Comparison of ENCODE assay signal across 19 cellular contexts in genomic region chr2:231810905-231811304, GRCh38.
A peak's percentile ranks its signal among the peaks of the same experiment; 100 is the strongest.
DNase-seq lines count a peak whose midpoint lies in the region; ATAC-seq, FAIRE-seq and TF ChIP-seq lines count a peak whose summit lies in the region.
"Had no signal": no experiment of that assay in that cellular context is flagged by ENCODE, and none has a peak within 500 bp of the region (broad histone marks: within the 10 kb centered on the region; RNA-seq: fewer than 3 reads in every experiment).

No MANE protein-coding gene starts in this region.

- DNase-seq in stimulated activated naive CD8-positive, alpha-beta T cell treated with anti-CD3 and anti-CD28 coated beads, Interleukin-15, Interleukin-2, amounts not matched to agents 100 U/mL and 50 U/mL, for 24 hours, result no peak
- DNase-seq in RWPE2 (ENCODE audit: low spot score) (no peak), fibroblast of pulmonary artery (ENCODE audit: low read depth) (peak; percentile 68), urothelium cell line (ENCODE audit: low spot score) (peak; percentile 62), NCI-H2107 treated with DMSO at 0.1 percent for 48 hours (lab: John Stamatoyannopoulos, UW; ENCODE audit: unreplicated experiment) (no peak)
- DNase-seq in activated CD4-positive, alpha-beta T cell treated with anti-CD3 and anti-CD28 coated beads, Interleukin-2, amount 50 U/mL, for 4 hours, result no peak
- DNase-seq: activated CD4-positive, alpha-beta T cell treated with anti-CD3 and anti-CD28 coated beads, Interleukin-2, amount 10 ng/mL, durations not matched to agents 7 days and 5 days; activated T-cell treated with anti-CD3 and anti-CD28 coated beads, Interleukin-2, amount 50 U/mL, for 72 hours; AML-193; anterior cingulate cortex; DMS79; effector memory CD4-positive, alpha-beta T cell; hypothalamus; pancreas had no signal

- H3K4me3 Mint-ChIP-seq in stimulated activated naive CD8-positive, alpha-beta T cell treated with anti-CD3 and anti-CD28 coated beads, Interleukin-15, Interleukin-2, amounts not matched to agents 100 ng/mL and 50 ng/mL, for 24 hours, result no peak overlapping the region
- H3K4me3 Mint-ChIP-seq: activated CD4-positive, alpha-beta T cell treated with anti-CD3 and anti-CD28 coated beads, Interleukin-2, amount 10 ng/mL, durations not matched to agents 7 days and 5 days; activated T-cell treated with anti-CD3 and anti-CD28 coated beads, Interleukin-2, amount 50 U/mL, for 72 hours; GM23338; T-helper 1 cell treated with Interleukin-12 subunit alpha and Interleukin-12 subunit beta and Interleukin-4 antibody, amounts not matched to agents 30 μg/mL and 1 μg/mL, for 36 hours had no signal

- H3K9me3 Mint-ChIP-seq in stimulated activated naive CD8-positive, alpha-beta T cell treated with anti-CD3 and anti-CD28 coated beads, Interleukin-15, Interleukin-2, amounts not matched to agents 100 ng/mL and 50 ng/mL, for 24 hours, result peaks cover 2% of the 10 kb centered on the region
- H3K9me3 Mint-ChIP-seq: activated CD4-positive, alpha-beta T cell treated with anti-CD3 and anti-CD28 coated beads, Interleukin-2, amount 10 ng/mL, durations not matched to agents 7 days and 5 days; activated T-cell treated with anti-CD3 and anti-CD28 coated beads, Interleukin-2, amount 50 U/mL, for 72 hours; T-helper 1 cell treated with Interleukin-12 subunit alpha and Interleukin-12 subunit beta and Interleukin-4 antibody, amounts not matched to agents 30 μg/mL and 1 μg/mL, for 36 hours had no signal

- H3K4me1 Mint-ChIP-seq in stimulated activated naive CD8-positive, alpha-beta T cell treated with anti-CD3 and anti-CD28 coated beads, Interleukin-15, Interleukin-2, amounts not matched to agents 100 ng/mL and 50 ng/mL, for 24 hours (ENCODE audit: low read depth), result no peaks in the 10 kb centered on the region
- H3K4me1 Mint-ChIP-seq: activated CD4-positive, alpha-beta T cell treated with anti-CD3 and anti-CD28 coated beads, Interleukin-2, amount 10 ng/mL, durations not matched to agents 7 days and 5 days; GM23338 had no signal

- no peaks in the 10 kb centered on the region for H3K9me3 ChIP-seq in RWPE2 (ENCODE audit: severe bottlenecking)
- H3K9me3 ChIP-seq: pancreas had no signal

- no peaks in the 10 kb centered on the region for H3K27me3 ChIP-seq in RWPE2 (ENCODE audit: insufficient read depth, poor library complexity, severe bottlenecking)
- H3K27me3 ChIP-seq: pancreas had no signal

- H3K4me1 ChIP-seq in RWPE2 (ENCODE audit: insufficient read depth, poor library complexity, severe bottlenecking), result no peaks in the 10 kb centered on the region
- H3K4me1 ChIP-seq: pancreas had no signal

- peak overlapping the region; percentile 28 for H3K27ac Mint-ChIP-seq in stimulated activated naive CD8-positive, alpha-beta T cell treated with anti-CD3 and anti-CD28 coated beads, Interleukin-15, Interleukin-2, amounts not matched to agents 100 ng/mL and 50 ng/mL, for 24 hours
- H3K27ac Mint-ChIP-seq: activated CD4-positive, alpha-beta T cell treated with anti-CD3 and anti-CD28 coated beads, Interleukin-2, amount 10 ng/mL, durations not matched to agents 7 days and 5 days; activated T-cell treated with anti-CD3 and anti-CD28 coated beads, Interleukin-2, amount 50 U/mL, for 72 hours; GM23338; T-helper 1 cell treated with Interleukin-12 subunit alpha and Interleukin-12 subunit beta and Interleukin-4 antibody, amounts not matched to agents 30 μg/mL and 1 μg/mL, for 36 hours had no signal

- ATAC-seq in stimulated activated naive CD8-positive, alpha-beta T cell treated with anti-CD3 and anti-CD28 coated beads, Interleukin-15, Interleukin-2, amounts not matched to agents 100 U/mL and 50 U/mL, for 24 hours, result no peak
- peak; percentile 92 for ATAC-seq in RWPE2 (ENCODE audit: low read depth)
- no peak for ATAC-seq in GM21786 (IDR thresholded peaks at IDR 0.05; ENCODE audit: unreplicated experiment)
- ATAC-seq: activated T-cell treated with anti-CD3 and anti-CD28 coated beads, Interleukin-2, amount 50 U/mL, for 72 hours; GM23338; pancreas had no signal

- no peaks in the 10 kb centered on the region for H3K27me3 Mint-ChIP-seq in stimulated activated naive CD8-positive, alpha-beta T cell treated with anti-CD3 and anti-CD28 coated beads, Interleukin-15, Interleukin-2, amounts not matched to agents 100 ng/mL and 50 ng/mL, for 24 hours
- H3K27me3 Mint-ChIP-seq: activated CD4-positive, alpha-beta T cell treated with anti-CD3 and anti-CD28 coated beads, Interleukin-2, amount 10 ng/mL, durations not matched to agents 7 days and 5 days had no signal

- FAIRE-seq in urothelium cell line (lab: Jason Lieb, UNC), result no peak
- FAIRE-seq: GM12892, pancreas had no signal

- peaks cover 51% of the 10 kb centered on the region for H3K36me3 Mint-ChIP-seq in stimulated activated naive CD8-positive, alpha-beta T cell treated with anti-CD3 and anti-CD28 coated beads, Interleukin-15, Interleukin-2, amounts not matched to agents 100 ng/mL and 50 ng/mL, for 24 hours (ENCODE audit: low read depth)

- no peak overlapping the region for H3K27ac ChIP-seq in RWPE2 (ENCODE audit: poor library complexity, severe bottlenecking)
- H3K27ac ChIP-seq: pancreas had no signal

- H3K4me3 ChIP-seq in RWPE2 (ENCODE audit: severe bottlenecking) (no peak overlapping the region), fibroblast of pulmonary artery (replicated peaks; ENCODE audit: low read depth, low read length) (no peak overlapping the region)
- H3K4me3 ChIP-seq: GM23338, pancreas had no signal

- peaks cover 23% of the 10 kb centered on the region for H3K36me3 ChIP-seq in RWPE2 (ENCODE audit: low read depth)

- TF ChIP-seq CTCF in RWPE2 (IDR thresholded peaks at IDR 0.05; ENCODE audit: poor library complexity, severe bottlenecking) (no peak), fibroblast of pulmonary artery (IDR thresholded peaks at IDR 0.05; ENCODE audit: low read length, missing control alignments) (no peak)

Comparison
In these comparisons a context has a peak if more than half of its experiments do, and no peak if none do; other contexts are left out.
1. DNase-seq: peak in fibroblast of pulmonary artery (single experiment) and urothelium cell line (single experiment); none in stimulated activated naive CD8-positive, alpha-beta T cell treated with anti-CD3 and anti-CD28 coated beads, Interleukin-15, Interleukin-2, amounts not matched to agents 100 U/mL and 50 U/mL, for 24 hours (single experiment), RWPE2 (single experiment), activated CD4-positive, alpha-beta T cell treated with anti-CD3 and anti-CD28 coated beads, Interleukin-2, amount 50 U/mL, for 4 hours (0 of 2) and NCI-H2107 treated with DMSO at 0.1 percent for 48 hours (single experiment).